Comparison of ENCODE assay signal across 8 cellular contexts in the genomic region with DNA sequence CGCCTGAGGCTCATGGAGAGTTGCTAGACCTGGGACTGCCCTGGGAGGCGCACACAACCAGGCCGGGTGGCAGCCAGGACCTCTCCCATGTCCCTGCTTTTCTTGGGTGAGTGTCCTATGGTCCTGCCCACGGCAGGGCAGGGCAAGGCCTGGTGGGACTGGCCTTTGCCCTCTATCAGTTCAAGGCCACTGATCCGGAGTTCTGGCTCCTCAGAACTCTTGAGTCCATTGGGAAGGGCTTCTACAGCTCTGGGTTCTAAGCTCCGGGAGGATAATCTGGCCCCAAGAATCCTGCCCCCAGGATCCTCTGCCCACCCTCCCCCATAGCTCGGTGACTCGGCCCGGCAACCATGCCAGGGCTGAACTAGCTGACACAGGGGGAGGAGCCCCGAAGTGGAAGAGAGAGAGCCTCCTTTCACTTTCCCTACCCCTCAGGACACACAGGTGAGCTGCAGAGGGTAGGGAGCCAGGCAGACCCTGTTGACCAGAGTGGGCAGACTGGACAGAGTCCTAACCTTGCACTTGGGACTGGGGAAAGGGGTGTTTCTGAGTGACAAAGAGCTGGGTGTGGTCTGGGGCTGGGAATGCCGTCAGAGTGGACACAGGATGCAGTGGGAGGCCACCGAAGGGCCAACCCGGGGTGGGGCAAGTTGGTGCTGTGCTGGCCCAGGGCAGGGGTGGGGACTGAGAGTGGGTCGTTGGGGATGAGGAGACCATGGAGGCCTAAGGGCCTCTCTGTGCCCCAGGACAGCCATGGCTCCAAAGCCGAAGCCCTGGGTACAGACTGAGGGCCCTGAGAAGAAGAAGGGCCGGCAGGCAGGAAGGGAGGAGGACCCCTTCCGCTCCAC. TPM values are rescaled to one million over a fixed set of nuclear protein-coding genes. Genes with fewer than 3 reads are reported as not detected.
A peak's percentile ranks its signal among the peaks of the same experiment; 100 is the strongest.
DNase-seq lines count a peak whose midpoint lies in the region; ATAC-seq and TF ChIP-seq lines count a peak whose summit lies in the region.

No MANE protein-coding gene starts in this region.

- peak overlapping the region; percentile 91 for H3K4ac ChIP-seq in IMR-90 (ENCODE audit: low read depth, low read length)

- peak overlapping the region; percentile 97 for H2AK5ac ChIP-seq in IMR-90 (ENCODE audit: low read depth, low read length)

- peak overlapping the region; percentile 95 for H2AK9ac ChIP-seq in IMR-90 (replicated peaks; ENCODE audit: low read depth, low read length, poor library complexity)

- H2BK120ac ChIP-seq in IMR-90 (ENCODE audit: low read depth, low read length), result peak overlapping the region; percentile 58

- BruUV-seq in IMR-90 (replicated peaks; lab: Mats Ljungman, UMichigan), result no TSS peak

- H2BK20ac ChIP-seq in IMR-90 (ENCODE audit: low read depth, low read length), result 0 out of 2 replicates have a peak overlapping the region, but pooled peaks have one; percentile 11

- H3K9me1 ChIP-seq in IMR-90 (ENCODE audit: insufficient read depth, low read length), result peaks cover 12% of the 10 kb centered on the region

- peak overlapping the region; percentile 98 for H4K5ac ChIP-seq in IMR-90 (ENCODE audit: low read depth, low read length)

- H2BK15ac ChIP-seq in IMR-90 (ENCODE audit: low read depth, low read length), result peak overlapping the region; percentile 64; the same call in 1 of the 3 replicates

- peak overlapping the region; percentile 43; the same call in 1 of the 2 replicates for H3K23ac ChIP-seq in IMR-90 (ENCODE audit: low read depth, low read length)

- H3K4me1 ChIP-seq in IMR-90 (ENCODE audit: control insufficient read depth, insufficient read depth, low read length), result peaks cover 13% of the 10 kb centered on the region

- TF ChIP-seq CTCF in IMR-90 (conservative IDR thresholded peaks at IDR 0.05; ENCODE audit: low read depth, low read length) (no peak), epithelial cell of esophagus (IDR thresholded peaks at IDR 0.05; ENCODE audit: insufficient read depth, low read depth, low read length, missing control alignments) (no peak)

- peak overlapping the region; percentile 66 for H3K9ac ChIP-seq in IMR-90 (ENCODE audit: low read depth, low read length)

- H3K36me3 ChIP-seq in IMR-90 (ENCODE audit: control insufficient read depth, insufficient read depth, low read length), result peaks cover 6% of the 10 kb centered on the region

- CTCF ChIA-PET in IMR-90 (lab: Yijun Ruan, JAX), result interaction anchor here (0.6 to 1.2 kb wide), 3 partner anchors 31 to 1327 kb away, joined by 3 to 10 read pairs (median 3); partner anchors contain the start of gene ABHD14B

- 76% methylated on average over 4 of the region's 17 CpGs; no CpG with 5 or more reads in 1 of the 2 experiments for WGBS in IMR-90 (ENCODE audit: extremely low coverage in 2 of 2, insufficient read length in 1 of 2), 2 experiments

- no peaks in the 10 kb centered on the region for H3K9me3 ChIP-seq in IMR-90 (ENCODE audit: control insufficient read depth, insufficient read depth, low read length)

- ATAC-seq in IMR-90 (ENCODE audit: low read depth), result peak; percentile 16

- H3K4me3 ChIP-seq in IMR-90 (ENCODE audit: insufficient read depth, low read depth, low read length), result peak overlapping the region; percentile 32
- H3K4me3 ChIP-seq in epithelial cell of esophagus (ENCODE audit: low read length), result peak overlapping the region; percentile 45

- peaks cover 18 to 41% of the 10 kb centered on the region in 2 experiments; a peak in 3 of 4 replicates for H3K79me1 ChIP-seq in IMR-90 (ENCODE audit: low read depth in 1 of 2, low read length in 2 of 2)

- H4K91ac ChIP-seq in IMR-90 (ENCODE audit: insufficient read depth, low read depth, low read length), result peak overlapping the region; percentile 90

- peak overlapping the region; percentile 37; the same call in 1 of the 2 replicates for H3K56ac ChIP-seq in IMR-90 (ENCODE audit: extremely low read depth, insufficient read depth, low read length)

- H2BK5ac ChIP-seq in IMR-90 (ENCODE audit: low read depth, low read length, poor library complexity, severe bottlenecking), result peak overlapping the region; percentile 79

- H3K14ac ChIP-seq in IMR-90 (replicated peaks; ENCODE audit: low read depth, low read length), result peak overlapping the region; percentile 92

- in situ Hi-C loops in IMR-90 (cut with MboI; ENCODE audit: low sequenced_read_pairs), result loop anchor here (25.0 kb wide), 1 partner anchor 556 kb away; the partner anchor contains the start of genes MANF and RBM15B

- peaks cover 9% of the 10 kb centered on the region for H4K20me1 ChIP-seq in IMR-90 (ENCODE audit: insufficient read depth, low read length)

- DNase-seq in DMS79 treated with DMSO at 0.1 percent for 48 hours (lab: John Stamatoyannopoulos, UW) (peak; percentile 4), DMS79 (lab: John Stamatoyannopoulos, UW) (no peak), IMR-90 (peak; percentile 52), epithelial cell of esophagus (ENCODE audit: low read depth) (peak; percentile 43), myocyte (ENCODE audit: low read depth) (peak; percentile 75), cerebellar cortex (ENCODE audit: low spot score) (no peak)
- DNase-seq in activated CD4-positive, alpha-beta T cell treated with anti-CD3 and anti-CD28 coated beads, Interleukin-2, amount 50 U/mL, for 48 hours, result peak; percentile 62 to 71

- intact Hi-C loops in IMR-90 (cut with micrococcal nuclease), result loop anchor here (1.0 to 5.0 kb wide), 8 partner anchors 31 to 254 kb away; partner anchors contain the start of genes ABHD14B, ACY1, DUSP7 and RPL29

- H2AFZ ChIP-seq in IMR-90 (replicated peaks; ENCODE audit: low read length, poor library complexity), result peak overlapping the region; percentile 94

- H4K8ac ChIP-seq in IMR-90 (ENCODE audit: low read depth in 2 of 2, low read length in 2 of 2), result peak overlapping the region; percentile 97

- dilution Hi-C loops in IMR-90 (cut with HindIII; ENCODE audit: low sequenced_read_pairs, unreplicated experiment), result no loop called here

- TF ChIP-seq POLR2A in IMR-90 (IDR thresholded peaks at IDR 0.05; ENCODE audit: low read depth, low read length), result no peak

- H3K18ac ChIP-seq in IMR-90 (ENCODE audit: low read depth, low read length), result peak overlapping the region; percentile 61

- POLR2A ChIA-PET in IMR-90 (lab: Charles Lee; ENCODE audit: unreplicated experiment), result interaction anchor here (0.6 to 0.7 kb wide), 2 partner anchors 52 to 55 kb away, joined by 3 to 4 read pairs; no protein-coding TSS in a partner anchor

- H3K27ac ChIP-seq in IMR-90 (ENCODE audit: insufficient read depth, low read length), result peak overlapping the region; percentile 79
- H3K27ac ChIP-seq in temporal lobe (ENCODE audit: low read depth, low read length), result peak overlapping the region; percentile 98

- TF ChIP-seq RAD21 in IMR-90 (IDR thresholded peaks at IDR 0.05; ENCODE audit: low read length), result no peak

- no peaks in the 10 kb centered on the region for H3K27me3 ChIP-seq in IMR-90 (ENCODE audit: control insufficient read depth, insufficient read depth, low read length)

- H3K4me2 ChIP-seq in IMR-90 (ENCODE audit: low read depth, low read length), result peak overlapping the region; percentile 57

TF ChIP-seq in IMR-90, 13 proteins besides CTCF, POLR2A, EP300 and RAD21 (continues in another document):
- TF ChIP-seq RFX5 (IDR thresholded peaks at IDR 0.05; ENCODE audit: low read depth, low read length) (no peak), MXI1 (IDR thresholded peaks at IDR 0.05; ENCODE audit: borderline replicate concordance, low read depth, low read length) (no peak), SMC3 (IDR thresholded peaks at IDR 0.05; ENCODE audit: low read depth, low read length) (no peak), FOS (IDR thresholded peaks at IDR 0.05; ENCODE audit: low read depth, low read length) (no peak)
- TF ChIP-seq, protein P1, sequence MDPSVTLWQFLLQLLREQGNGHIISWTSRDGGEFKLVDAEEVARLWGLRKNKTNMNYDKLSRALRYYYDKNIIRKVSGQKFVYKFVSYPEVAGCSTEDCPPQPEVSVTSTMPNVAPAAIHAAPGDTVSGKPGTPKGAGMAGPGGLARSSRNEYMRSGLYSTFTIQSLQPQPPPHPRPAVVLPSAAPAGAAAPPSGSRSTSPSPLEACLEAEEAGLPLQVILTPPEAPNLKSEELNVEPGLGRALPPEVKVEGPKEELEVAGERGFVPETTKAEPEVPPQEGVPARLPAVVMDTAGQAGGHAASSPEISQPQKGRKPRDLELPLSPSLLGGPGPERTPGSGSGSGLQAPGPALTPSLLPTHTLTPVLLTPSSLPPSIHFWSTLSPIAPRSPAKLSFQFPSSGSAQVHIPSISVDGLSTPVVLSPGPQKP (IDR thresholded peaks at IDR 0.05; ENCODE audit: borderline replicate concordance, low read depth, low read length), result no peak

RNA-seq across cellular contexts. Expression of gene PARP3, which starts 0.7 kb away (rescaled TPM):
- total RNA-seq in IMR-90 (2012; rRNA removed), result 14.4 and 16.3 TPM in 2 replicates
- 22.0 and 22.5 TPM in 2 replicates for polyA plus RNA-seq in IMR-90 (2012; rRNA removed)
- polyA plus RNA-seq in IMR-90 (2012; cell fraction: cytosol; rRNA removed), result 14.1 and 15.6 TPM in 2 replicates
- polyA plus RNA-seq in IMR-90 (2012; cell fraction: nucleus; rRNA removed; ENCODE audit: low replicate concordance), result 53.8 and 79.0 TPM in 2 replicates
- 21.7 and 24.0 TPM in 2 replicates for total RNA-seq in myocyte
- polyA plus RNA-seq in myocyte (2012), result 35.0 TPM
- total RNA-seq in temporal lobe, result 5.9 TPM

RNA-seq across cellular contexts. Expression of gene RRP9, which starts 1.1 kb away (rescaled TPM):
- total RNA-seq in IMR-90 (2012; rRNA removed) (38.6 and 39.8 TPM in 2 replicates), myocyte (22.1 and 22.3 TPM in 2 replicates), temporal lobe (10.1 TPM)
- polyA plus RNA-seq in IMR-90 (2012; rRNA removed), result 30.9 and 32.1 TPM in 2 replicates
- polyA plus RNA-seq in IMR-90 (2012; cell fraction: cytosol; rRNA removed), result 27.6 and 33.0 TPM in 2 replicates
- 21.4 and 51.0 TPM in 2 replicates for polyA plus RNA-seq in IMR-90 (2012; cell fraction: nucleus; rRNA removed; ENCODE audit: low replicate concordance)
- polyA plus RNA-seq in myocyte (2012), result 25.1 TPM

RNA-seq across cellular contexts. Expression of gene GPR62, which starts 12.4 kb away (rescaled TPM):
- total RNA-seq in IMR-90 (2012; rRNA removed), result under 0.01 TPM in 1 of 2 replicates, not detected in the other
- not detected in 2 replicates for polyA plus RNA-seq in IMR-90 (2012; rRNA removed)
- polyA plus RNA-seq in IMR-90 (2012; cell fraction: cytosol; rRNA removed), result 0.03 TPM in 1 of 2 replicates, not detected in the other
- 0.08 and 0.35 TPM in 2 replicates for polyA plus RNA-seq in IMR-90 (2012; cell fraction: nucleus; rRNA removed; ENCODE audit: low replicate concordance)
- total RNA-seq in myocyte, result not detected in 2 replicates
- 0.49 TPM for polyA plus RNA-seq in myocyte (2012)
- total RNA-seq in temporal lobe, result 0.25 TPM

RNA-seq across cellular contexts. Expression of gene PCBP4, which starts 24.4 kb away (rescaled TPM):
- total RNA-seq in IMR-90 (2012; rRNA removed), result 70.8 and 71.1 TPM in 2 replicates
- 110 and 122 TPM in 2 replicates for polyA plus RNA-seq in IMR-90 (2012; rRNA removed)
- polyA plus RNA-seq in IMR-90 (2012; cell fraction: cytosol; rRNA removed), result 83.1 and 134 TPM in 2 replicates
- 274 and 587 TPM in 2 replicates for polyA plus RNA-seq in IMR-90 (2012; cell fraction: nucleus; rRNA removed; ENCODE audit: low replicate concordance)
- 159 and 351 TPM in 2 replicates for total RNA-seq in myocyte
- 126 TPM for polyA plus RNA-seq in myocyte (2012)
- 32.5 TPM for total RNA-seq in temporal lobe

RNA-seq across cellular contexts. Expression of gene ABHD14B, which starts 31.0 kb away (rescaled TPM):
- total RNA-seq in IMR-90 (2012; rRNA removed) (6.4 and 7.2 TPM in 2 replicates), myocyte (31.6 and 32.5 TPM in 2 replicates), temporal lobe (1.7 TPM)
- polyA plus RNA-seq in IMR-90 (2012; rRNA removed), result 28.3 and 30.4 TPM in 2 replicates
- 17.0 and 38.2 TPM in 2 replicates for polyA plus RNA-seq in IMR-90 (2012; cell fraction: cytosol; rRNA removed)
- 29.9 and 36.0 TPM in 2 replicates for polyA plus RNA-seq in IMR-90 (2012; cell fraction: nucleus; rRNA removed; ENCODE audit: low replicate concordance)
- polyA plus RNA-seq in myocyte (2012), result 55.8 TPM

Comparison
In these comparisons a context has a peak if more than half of its experiments do, and no peak if none do; other contexts are left out.
1. DNase-seq: peak in DMS79 treated with DMSO at 0.1 percent for 48 hours (single experiment), IMR-90 (single experiment), activated CD4-positive, alpha-beta T cell treated with anti-CD3 and anti-CD28 coated beads, Interleukin-2, amount 50 U/mL, for 48 hours (2 of 2), epithelial cell of esophagus (single experiment) and myocyte (single experiment); none in DMS79 (single experiment) and cerebellar cortex (single experiment).